ENCODE assay signal across 8 cellular contexts in the genomic region with DNA sequence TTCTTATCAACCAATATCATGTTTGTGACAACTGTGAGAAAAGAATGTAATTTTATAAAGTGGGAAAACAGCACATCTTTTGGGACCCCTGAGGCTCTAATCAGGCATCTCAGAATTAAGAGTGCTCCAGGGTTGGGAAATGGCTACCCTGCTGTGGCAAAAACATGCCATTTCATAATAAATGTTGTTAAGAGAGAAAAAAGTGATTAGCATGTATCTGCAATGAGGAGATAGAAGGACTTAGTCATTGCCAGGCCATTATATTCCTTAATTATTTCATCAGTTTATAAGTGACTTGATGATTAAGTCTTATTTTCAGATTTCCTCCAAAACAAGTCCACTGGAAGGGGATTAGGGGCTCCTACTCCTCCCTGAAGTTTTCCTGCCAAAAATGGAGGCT. TPM values are rescaled to one million over a fixed set of nuclear protein-coding genes. Genes with fewer than 3 reads are reported as not detected.
A peak's percentile ranks its signal among the peaks of the same experiment; 100 is the strongest.
DNase-seq lines count a peak whose midpoint lies in the region; ATAC-seq and TF ChIP-seq lines count a peak whose summit lies in the region.
"Not testable (repeated sequence)": the region's sequence is repeated elsewhere in the genome, so short reads cannot be mapped to it uniquely, and the experiment has no call there.

No MANE protein-coding gene starts in this region.

- H3K9ac ChIP-seq in duodenal mucosa (ENCODE audit: low read depth in 1 of 2, low read length in 2 of 2): peak overlapping the region; percentile 51 to 81

- H3K4me3 ChIP-seq in AG10803 (ENCODE audit: low read length): peak overlapping the region; percentile 71
- peak overlapping the region; percentile 76 for H3K4me3 ChIP-seq in HFF-Myc (replicated peaks; ENCODE audit: low read depth, low read length)
- H3K4me3 ChIP-seq in Panc1 (ENCODE audit: low read depth in 2 of 2, low read length in 2 of 2): peak overlapping the region; percentile 67 to 77
- peak overlapping the region in 1 of 2 donors; percentile 71 for H3K4me3 ChIP-seq in duodenal mucosa (ENCODE audit: low read depth in 1 of 2, low read length in 2 of 2)
- peak overlapping the region; percentile 59 for H3K4me3 ChIP-seq in hepatocyte

- CTCF ChIA-PET in Panc1 (lab: Charles Lee): not testable (repeated sequence)
- CTCF ChIA-PET in activated naive CD4-positive, alpha-beta T cell treated with anti-CD3 and anti-CD28 coated beads for 36 hours (lab: Charles Lee): interaction anchor here (0.7 kb wide), 1 partner anchor 9 kb away, joined by 3 read pairs; no protein-coding TSS in a partner anchor

- not testable (repeated sequence) for H3K9me2 ChIP-seq in hepatocyte (replicated peaks; ENCODE audit: insufficient read depth)

- peak overlapping the region; percentile 91 for H3K4me2 ChIP-seq in hepatocyte

- not testable (repeated sequence) for BruUV-seq in Panc1 (replicated peaks; lab: Mats Ljungman, UMichigan)

- not testable (repeated sequence) for H2AFZ ChIP-seq in hepatocyte

- not testable (repeated sequence) for H4K20me1 ChIP-seq in hepatocyte (ENCODE audit: insufficient read depth, poor library complexity, severe bottlenecking)

- H3K36me3 ChIP-seq in Panc1 (ENCODE audit: control insufficient read depth, insufficient read depth, low read length); duodenal mucosa (ENCODE audit: control insufficient read depth in 1 of 2, insufficient read depth in 2 of 2, low read length in 2 of 2); hepatocyte (replicated peaks; ENCODE audit: insufficient read depth, low read depth): not testable (repeated sequence)

- H3K36me3 Mint-ChIP-seq in activated naive CD4-positive, alpha-beta T cell treated with anti-CD3 and anti-CD28 coated beads for 36 hours (ENCODE audit: low read depth); naive thymus-derived CD8-positive, alpha-beta T cell: not testable (repeated sequence)
- H3K36me3 Mint-ChIP-seq in stimulated activated memory B cell treated with anti-CD40 and anti-IgM and Interleukin-4, amounts not matched to agents 10 μg/mL and 1 μg/mL and 100 μg/mL, for 72 hours: peaks cover 16% of the 10 kb centered on the region

- H3K27ac ChIP-seq in Panc1 (ENCODE audit: low read length) (peak overlapping the region; percentile 99), duodenal mucosa (ENCODE audit: low read depth, low read length) (peak overlapping the region; percentile 66), hepatocyte (peak overlapping the region; percentile 100)

- DNase-seq in AG10803 (ENCODE audit: low read depth); HFF-Myc (ENCODE audit: extremely low read depth, low read depth); Panc1 (ENCODE audit: low read depth, low spot score); activated naive CD4-positive, alpha-beta T cell treated with anti-CD3 and anti-CD28 coated beads for 36 hours; hepatocyte (ENCODE audit: low spot score); naive thymus-derived CD8-positive, alpha-beta T cell: not testable (repeated sequence)

- H3K27ac Mint-ChIP-seq in activated naive CD4-positive, alpha-beta T cell treated with anti-CD3 and anti-CD28 coated beads for 36 hours: peak overlapping the region; percentile 99
- H3K27ac Mint-ChIP-seq in naive thymus-derived CD8-positive, alpha-beta T cell: peak overlapping the region; percentile 92 to 99 (median 97)
- peak overlapping the region; percentile 85 for H3K27ac Mint-ChIP-seq in stimulated activated memory B cell treated with anti-CD40 and anti-IgM and Interleukin-4, amounts not matched to agents 10 μg/mL and 1 μg/mL and 100 μg/mL, for 72 hours

- H3K27me3 Mint-ChIP-seq in activated naive CD4-positive, alpha-beta T cell treated with anti-CD3 and anti-CD28 coated beads for 36 hours (ENCODE audit: low read depth); naive thymus-derived CD8-positive, alpha-beta T cell; stimulated activated memory B cell treated with anti-CD40 and anti-IgM and Interleukin-4, amounts not matched to agents 10 μg/mL and 1 μg/mL and 100 μg/mL, for 72 hours: not testable (repeated sequence)

- not testable (repeated sequence) for H3K9me3 ChIP-seq in Panc1 (ENCODE audit: control insufficient read depth, insufficient read depth, low read depth, low read length); duodenal mucosa (ENCODE audit: control insufficient read depth in 1 of 2, low read length in 2 of 2); hepatocyte (ENCODE audit: low read depth)

- H3K79me2 ChIP-seq in hepatocyte: peaks cover 77% of the 10 kb centered on the region

- intact Hi-C loops in Panc1 (cut with micrococcal nuclease; ENCODE audit: unreplicated experiment): loop anchor here (10.0 kb wide), 2 partner anchors 144 to 324 kb away; no protein-coding TSS in a partner anchor
- intact Hi-C loops in activated naive CD4-positive, alpha-beta T cell treated with anti-CD3 and anti-CD28 coated beads for 36 hours (cut with micrococcal nuclease): loop anchor here (5.0 to 10.0 kb wide), 2 partner anchors 613 to 694 kb away; no protein-coding TSS in a partner anchor

- H3K4me1 ChIP-seq in Panc1 (ENCODE audit: control insufficient read depth, insufficient read depth, low read length): peaks cover 16% of the 10 kb centered on the region
- H3K4me1 ChIP-seq in duodenal mucosa (ENCODE audit: control insufficient read depth in 1 of 2, insufficient read depth in 2 of 2, low read length in 2 of 2): peaks cover 21 to 28% of the 10 kb centered on the region in 2 donors
- peaks cover 36% of the 10 kb centered on the region for H3K4me1 ChIP-seq in hepatocyte (ENCODE audit: insufficient read depth)

- peaks cover 39% of the 10 kb centered on the region for H3K4me1 Mint-ChIP-seq in activated naive CD4-positive, alpha-beta T cell treated with anti-CD3 and anti-CD28 coated beads for 36 hours (ENCODE audit: low read depth)
- H3K4me1 Mint-ChIP-seq in naive thymus-derived CD8-positive, alpha-beta T cell: peaks cover 22 to 62% (median 49%) of the 10 kb centered on the region in 4 donors
- H3K4me1 Mint-ChIP-seq in stimulated activated memory B cell treated with anti-CD40 and anti-IgM and Interleukin-4, amounts not matched to agents 10 μg/mL and 1 μg/mL and 100 μg/mL, for 72 hours: peaks cover 41% of the 10 kb centered on the region

- in situ Hi-C loops in Panc1 (cut with HindIII; ENCODE audit: low pct_unique_long_range_greater_than_20kb, low sequenced_read_pairs): not testable (repeated sequence)

- not testable (repeated sequence) for H3K9me3 Mint-ChIP-seq in activated naive CD4-positive, alpha-beta T cell treated with anti-CD3 and anti-CD28 coated beads for 36 hours; naive thymus-derived CD8-positive, alpha-beta T cell; stimulated activated memory B cell treated with anti-CD40 and anti-IgM and Interleukin-4, amounts not matched to agents 10 μg/mL and 1 μg/mL and 100 μg/mL, for 72 hours

- H3K4me3 Mint-ChIP-seq in activated naive CD4-positive, alpha-beta T cell treated with anti-CD3 and anti-CD28 coated beads for 36 hours: peak overlapping the region; percentile 94
- H3K4me3 Mint-ChIP-seq in naive thymus-derived CD8-positive, alpha-beta T cell: peak overlapping the region; percentile 86 to 98 (median 98)
- peak overlapping the region; percentile 80 for H3K4me3 Mint-ChIP-seq in stimulated activated memory B cell treated with anti-CD40 and anti-IgM and Interleukin-4, amounts not matched to agents 10 μg/mL and 1 μg/mL and 100 μg/mL, for 72 hours

- H3K27me3 ChIP-seq in Panc1 (ENCODE audit: control insufficient read depth, insufficient read depth, low read length); duodenal mucosa (ENCODE audit: control insufficient read depth in 1 of 2, insufficient read depth in 2 of 2, low read length in 2 of 2); hepatocyte: not testable (repeated sequence)

- ATAC-seq in Panc1; naive thymus-derived CD8-positive, alpha-beta T cell; stimulated activated memory B cell treated with anti-CD40 and anti-IgM and Interleukin-4, amounts not matched to agents 10 μg/mL and 1 μg/mL and 100 μg/mL, for 72 hours: not testable (repeated sequence)

- POLR2A ChIA-PET in Panc1 (lab: Charles Lee): interaction anchor here (0.6 to 1.1 kb wide), 2 partner anchors 56 to 138 kb away, joined by 7 to 10 read pairs; no protein-coding TSS in a partner anchor
- POLR2A ChIA-PET in naive thymus-derived CD8-positive, alpha-beta T cell (lab: Charles Lee): interaction anchor here (1.2 to 8.0 kb wide), 2 partner anchors 9 to 326 kb away, joined by 3 to 88 read pairs; no protein-coding TSS in a partner anchor

- TF ChIP-seq CTCF in AG10803 (conservative IDR thresholded peaks at IDR 0.05; ENCODE audit: low read length); HFF-Myc (IDR thresholded peaks at IDR 0.05; ENCODE audit: low read depth, low read length, missing control alignments); Panc1 (IDR thresholded peaks at IDR 0.05); hepatocyte (IDR thresholded peaks at IDR 0.05; ENCODE audit: poor library complexity): not testable (repeated sequence)

RNA-seq across cellular contexts. Expression of gene ZNF217, which starts 3.1 kb away (rescaled TPM):
- total RNA-seq in Panc1 (2021; ENCODE audit: unreplicated experiment) (210 TPM), hepatocyte (32.4 and 39.9 TPM in 2 replicates)
- polyA plus RNA-seq in Panc1 (2012; ENCODE audit: insufficient read length): 80.1 TPM
- total RNA-seq in activated naive CD4-positive, alpha-beta T cell treated with anti-CD3 and anti-CD28 coated beads for 36 hours: 10 to 100 TPM; 37.2 to 38.3 TPM
- 4.7 and 6.6 TPM in 2 replicates for polyA plus RNA-seq in hepatocyte
- total RNA-seq in naive thymus-derived CD8-positive, alpha-beta T cell: 100 to 1,000 TPM; 100 to 101 TPM
- 10 to 100 TPM; 21.5 to 34.2 (median 25.3) TPM for polyA plus RNA-seq in naive thymus-derived CD8-positive, alpha-beta T cell
